In the genomic region with DNA sequence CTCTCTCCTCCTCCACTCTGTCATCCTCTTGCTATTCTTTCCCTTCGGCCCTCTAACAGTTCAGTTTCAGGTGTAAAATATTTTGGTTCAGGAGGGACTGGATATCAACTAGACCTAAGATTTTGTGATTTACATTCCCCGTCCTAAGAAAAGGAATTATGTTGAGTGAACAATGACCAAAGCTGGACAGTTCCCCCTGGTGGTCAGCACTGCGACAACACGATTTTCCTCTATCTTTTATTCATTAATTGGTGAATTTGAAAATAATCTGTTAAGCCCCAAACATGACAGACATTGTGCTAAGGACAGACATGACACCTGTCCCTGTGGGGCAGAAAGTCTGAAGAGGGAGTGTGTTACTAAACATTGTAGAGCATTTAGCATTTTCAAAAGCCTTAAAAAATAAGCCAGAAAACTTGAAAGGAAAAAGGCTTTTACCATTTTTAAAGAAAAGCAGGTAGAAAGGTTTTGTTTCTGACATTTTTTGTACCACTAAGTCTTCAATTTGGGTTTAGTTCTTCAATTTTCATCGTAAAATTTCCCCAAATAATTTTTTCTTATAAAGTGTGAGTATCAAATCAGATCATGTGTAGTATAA, we compare ENCODE assay signal across 9 cellular contexts. TPM values are rescaled to one million over a fixed set of nuclear protein-coding genes. Genes with fewer than 3 reads are reported as not detected.
DNase-seq lines count a peak whose midpoint lies in the region; ATAC-seq, FAIRE-seq and TF ChIP-seq lines count a peak whose summit lies in the region.
"Had no signal": no experiment of that assay in that cellular context is flagged by ENCODE, and none has a peak within 500 bp of the region (broad histone marks: within the 10 kb centered on the region; RNA-seq: fewer than 3 reads in every experiment).

No MANE protein-coding gene starts in this region.

- H2BK12ac ChIP-seq in H9 (ENCODE audit: insufficient read length, low read depth, low read length), result no peak overlapping the region

- H2BK20ac ChIP-seq in H9 (ENCODE audit: low read depth, low read length, poor library complexity, severe bottlenecking), result no peak overlapping the region

- no peak overlapping the region for H4K8ac ChIP-seq in H9 (replicated peaks; ENCODE audit: insufficient read length, low read depth, low read length)

- DNase-seq in BJ (ENCODE audit: low read depth) (no peak), H9 (no peak), RPMI7951 (ENCODE audit: low read depth) (peak; percentile 45), esophagus muscularis mucosa (ENCODE audit: extremely low spot score) (no peak), pancreas (peak in 1 of 6 donors; percentile 23)
- DNase-seq in effector memory CD8-positive, alpha-beta T cell, result no peak
- DNase-seq in activated CD8-positive, alpha-beta memory T cell treated with anti-CD3 and anti-CD28 coated beads for 24 hours, result no peak
- DNase-seq: left cardiac atrium had no signal

- no peak overlapping the region for H2AK5ac ChIP-seq in H9 (ENCODE audit: insufficient read length, low read length)

- H2BK5ac ChIP-seq in H9 (ENCODE audit: insufficient read length, low read length), result no peak overlapping the region

- H3K79me1 ChIP-seq in H9 (ENCODE audit: insufficient read depth, low read depth, low read length, poor library complexity, severe bottlenecking), result no peaks in the 10 kb centered on the region

- no peak overlapping the region for H3K4me3 ChIP-seq in BJ (ENCODE audit: low read depth, low read length)
- no peak overlapping the region for H3K4me3 ChIP-seq in esophagus muscularis mucosa
- no peak overlapping the region for H3K4me3 ChIP-seq in pancreas

- no peak overlapping the region for H2BK120ac ChIP-seq in H9 (ENCODE audit: low read depth, low read length, poor library complexity, severe bottlenecking)

- H4K5ac ChIP-seq in H9 (ENCODE audit: insufficient read length, low read depth, low read length), result no peak overlapping the region

- H3K14ac ChIP-seq in H9 (ENCODE audit: insufficient read depth, low read length), result no peak overlapping the region

- H3K56ac ChIP-seq in H9 (ENCODE audit: insufficient read length, low read depth, low read length), result no peak overlapping the region

- no peak overlapping the region for H4K91ac ChIP-seq in H9 (ENCODE audit: insufficient read length, low read depth, low read length)

- CTCF ChIA-PET in BJ (lab: Yijun Ruan, JAX), result interaction anchor here (0.5 to 2.8 kb wide), 12 partner anchors 11 to 1904 kb away, joined by 3 to 15 read pairs (median 4); no protein-coding TSS in a partner anchor

- peaks cover 5 to 16% (median 6%) of the 10 kb centered on the region in 3 experiments; a peak in 5 of 7 replicates for H3K36me3 Mint-ChIP-seq in H9 (ENCODE audit: insufficient read depth in 1 of 3, low read depth in 3 of 3)
- H3K36me3 Mint-ChIP-seq in effector memory CD8-positive, alpha-beta T cell (ENCODE audit: insufficient read depth), result peaks cover 3% of the 10 kb centered on the region

- POLR2A ChIA-PET in BJ (lab: Charles Lee), result no interaction called here

- TF ChIP-seq EP300 in esophagus muscularis mucosa (IDR thresholded peaks at IDR 0.05), result no peak

- ATAC-seq in pancreas (peak; percentile 43 to 71 (median 56)), GM18519 (IDR thresholded peaks at IDR 0.05; ENCODE audit: low FRiP score, unreplicated experiment) (no peak)
- no peak for ATAC-seq in effector memory CD8-positive, alpha-beta T cell (replicated peaks)

- no peak for FAIRE-seq in pancreas (lab: Jason Lieb, UNC)

- intact Hi-C loops in esophagus muscularis mucosa (cut with DNase I) (loop anchor here (2.0 kb wide), 1 partner anchor 58 kb away; a partner anchor contains a TSS), pancreas (cut with DNase I) (no loop called here)

- peaks cover 36 to 42% of the 10 kb centered on the region in 2 experiments for H3K4me1 Mint-ChIP-seq in H9
- H3K4me1 Mint-ChIP-seq in effector memory CD8-positive, alpha-beta T cell (ENCODE audit: low read depth in 2 of 2), result no peaks in the 10 kb centered on the region

- no peak overlapping the region for H3K4me2 ChIP-seq in H9 (ENCODE audit: insufficient read depth, insufficient read length, low read length)

- no peaks in the 10 kb centered on the region for H3K9me3 Mint-ChIP-seq in H9
- no peaks in the 10 kb centered on the region for H3K9me3 Mint-ChIP-seq in effector memory CD8-positive, alpha-beta T cell

- H3T11ph ChIP-seq in H9 (ENCODE audit: low read length), result no peak overlapping the region

- no peak overlapping the region for H3K18ac ChIP-seq in H9 (ENCODE audit: insufficient read length, low read depth, low read length)

- H3K4ac ChIP-seq in H9 (ENCODE audit: low read depth, low read length), result no peak overlapping the region

- peaks cover 10% of the 10 kb centered on the region; the same call in 1 of the 2 replicates for H3K4me1 ChIP-seq in H9 (ENCODE audit: insufficient read depth, low read length)
- peaks cover 0 to 67% (median 59%) of the 10 kb centered on the region in 4 donors for H3K4me1 ChIP-seq in esophagus muscularis mucosa
- no peaks in the 10 kb centered on the region for H3K4me1 ChIP-seq in pancreas

- no peak for TF ChIP-seq POLR2A in esophagus muscularis mucosa (IDR thresholded peaks at IDR 0.05; ENCODE audit: low read depth)

- H3K79me2 ChIP-seq in H9 (ENCODE audit: insufficient read depth, low read length), result no peaks in the 10 kb centered on the region

- no peak overlapping the region for H2BK15ac ChIP-seq in H9 (ENCODE audit: low read depth, low read length)

- no peaks in the 10 kb centered on the region for H3K27me3 ChIP-seq in BJ (ENCODE audit: control insufficient read depth, insufficient read depth, low read length)
- no peaks in the 10 kb centered on the region for H3K27me3 ChIP-seq in H9 (ENCODE audit: insufficient read depth, low read length)
- H3K27me3 ChIP-seq in esophagus muscularis mucosa, result no peaks in the 10 kb centered on the region
- no peaks in the 10 kb centered on the region for H3K27me3 ChIP-seq in pancreas

- no peak overlapping the region for H3K4me3 Mint-ChIP-seq in H9
- H3K4me3 Mint-ChIP-seq in effector memory CD8-positive, alpha-beta T cell, result no peak overlapping the region

- no CpG with 5 or more reads among the region's 5 CpGs for WGBS in H9 (ENCODE audit: extremely low coverage, insufficient read length, low lambda C conversion rate)
- WGBS in esophagus muscularis mucosa, result 19% methylated on average over 5 of the region's 5 CpGs
- WGBS in pancreas, 2 donors, result 14 to 17% methylated on average over 5 of the region's 5 CpGs

- H3K9me3 ChIP-seq in H9 (ENCODE audit: control insufficient read depth, low read depth, low read length) (no peaks in the 10 kb centered on the region), esophagus muscularis mucosa (no peaks in the 10 kb centered on the region), pancreas (no peaks in the 10 kb centered on the region)

- no peaks in the 10 kb centered on the region for H3K23me2 ChIP-seq in H9 (ENCODE audit: insufficient read length, low read depth, low read length, poor library complexity, severe bottlenecking)

- peak; percentile 77 for TF ChIP-seq CTCF in BJ (IDR thresholded peaks at IDR 0.05; ENCODE audit: insufficient read depth, low read depth, low read length)
- TF ChIP-seq CTCF in H9 (conservative IDR thresholded peaks at IDR 0.05), result peak; percentile 83
- TF ChIP-seq CTCF in esophagus muscularis mucosa (IDR thresholded peaks at IDR 0.05), result peak; percentile 70 to 77 (median 72)
- TF ChIP-seq CTCF in pancreas (IDR thresholded peaks at IDR 0.05), result peak; percentile 22 to 52 (median 43)

- H3K27me3 Mint-ChIP-seq in H9 (ENCODE audit: low read depth), result peaks cover 14% of the 10 kb centered on the region
- no peaks in the 10 kb centered on the region for H3K27me3 Mint-ChIP-seq in effector memory CD8-positive, alpha-beta T cell

- peak overlapping the region in 1 of 3 experiments; percentile 81; a peak in 1 of 7 replicates for H3K27ac Mint-ChIP-seq in H9
- no peak overlapping the region for H3K27ac Mint-ChIP-seq in effector memory CD8-positive, alpha-beta T cell

- H3K36me3 ChIP-seq in BJ (ENCODE audit: control insufficient read depth, insufficient read depth, low read length) (no peaks in the 10 kb centered on the region), esophagus muscularis mucosa (peaks cover 4 to 58% (median 23%) of the 10 kb centered on the region in 4 donors), pancreas (no peaks in the 10 kb centered on the region)

- no peak overlapping the region for H3K27ac ChIP-seq in H9 (ENCODE audit: insufficient read length, low read depth, low read length)
- peak overlapping the region in 3 of 4 donors; percentile 33 to 54 (median 42) for H3K27ac ChIP-seq in esophagus muscularis mucosa (replicated peaks in 1 of 4)
- H3K27ac ChIP-seq in pancreas, result no peak overlapping the region

- H3K9ac ChIP-seq in H9 (ENCODE audit: extremely low read depth, insufficient read length, low read length), result no peak overlapping the region

- no peak overlapping the region for H3K23ac ChIP-seq in H9 (ENCODE audit: insufficient read length, low read depth, low read length)

- H2AFZ ChIP-seq in H9 (ENCODE audit: low read length), result no peak overlapping the region

- no peaks in the 10 kb centered on the region for H4K20me1 ChIP-seq in H9 (ENCODE audit: control insufficient read depth, insufficient read depth, insufficient read length)

RNA-seq across cellular contexts. Expression of a gene that starts 28.4 kb away (rescaled TPM):
- polyA plus RNA-seq in BJ (2011; rRNA removed), result not detected in 2 replicates
- not detected in 2 replicates for polyA minus RNA-seq in BJ (2011; rRNA and poly(A)+ RNA removed)
- total RNA-seq in H9 (2021), result not detected in 2 replicates
- total RNA-seq in RPMI7951 (2014; rRNA removed; shearing (Covaris generic)), result 0.29 and 0.60 TPM in 2 replicates
- 10 to 100 TPM; 11.8 to 39.5 (median 18.7) TPM for total RNA-seq in esophagus muscularis mucosa
- under 1 TPM in 1 of 6 donors, not detected in 5; 0.17 TPM for total RNA-seq in pancreas
- polyA plus RNA-seq in pancreas, result under 1 TPM in 1 of 2 donors, not detected in 1; 0.42 TPM
- total RNA-seq: left cardiac atrium had no signal

RNA-seq across cellular contexts. Expression of a gene that starts 59.3 kb away (rescaled TPM):
- polyA plus RNA-seq in BJ (2011; rRNA removed), result 4.0 and 5.6 TPM in 2 replicates
- polyA minus RNA-seq in BJ (2011; rRNA and poly(A)+ RNA removed), result 4.5 and 4.9 TPM in 2 replicates
- total RNA-seq in H9 (2021), result 4.9 and 5.5 TPM in 2 replicates
- 6.7 and 7.0 TPM in 2 replicates for total RNA-seq in RPMI7951 (2014; rRNA removed; shearing (Covaris generic))
- 100 to 1,000 TPM; 135 to 198 (median 168) TPM for total RNA-seq in esophagus muscularis mucosa
- 1 to 10 TPM; 1.2 to 4.9 (median 2.4) TPM for total RNA-seq in pancreas
- polyA plus RNA-seq in pancreas, result 1 to 10 TPM; 1.7 to 1.9 TPM

Comparison
In these comparisons a context has a peak if more than half of its experiments do, and no peak if none do; other contexts are left out.
1. H3K27ac ChIP-seq: peak in esophagus muscularis mucosa (3 of 4); none in H9 (single experiment) and pancreas (0 of 4).
2. ATAC-seq: peak in pancreas (4 of 4); none in GM18519 (single experiment) and effector memory CD8-positive, alpha-beta T cell (single experiment).
3. RNA of a gene that starts 59.3 kb away (total RNA-seq): 135 to 198 TPM in esophagus muscularis mucosa; 6.7 to 7.0 TPM in RPMI7951, 4.9 to 5.5 TPM in H9 and 1.2 to 4.9 TPM in pancreas; every median in the first group is over 10 times any median in the second.
4. Peak in every context shown above with its lines, with median percentiles within 50 percentile points of each other: CTCF ChIP-seq.